In the genomic region with DNA sequence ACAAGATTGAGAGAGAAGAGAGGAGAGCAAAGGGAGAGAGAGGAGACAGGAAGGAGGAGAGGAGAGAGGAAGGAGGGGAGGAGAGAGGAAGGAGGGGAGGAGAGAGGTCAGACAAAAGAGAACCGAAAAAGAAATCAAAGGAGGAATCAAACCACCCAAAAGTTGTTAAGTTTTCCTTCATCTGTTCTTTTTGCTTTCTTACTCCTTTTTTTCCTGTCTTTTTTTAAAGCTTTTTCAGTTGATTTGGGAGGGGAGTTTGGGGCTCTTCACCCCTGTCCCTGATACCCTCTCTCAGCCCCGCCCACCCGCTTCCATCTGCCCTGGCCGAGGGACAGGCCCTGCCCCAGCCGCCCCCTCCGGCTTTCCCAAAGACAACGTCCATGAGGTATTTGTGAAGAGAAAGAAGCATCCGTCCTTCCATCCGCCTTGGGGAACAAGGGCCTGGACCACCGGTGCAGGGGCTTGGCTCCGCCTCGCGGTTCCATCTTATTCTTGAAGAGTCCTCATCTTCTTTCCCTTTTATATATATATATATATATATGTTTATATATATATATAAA, we compare ENCODE assay signal across 2 cellular contexts.
TF ChIP-seq lines count a peak whose summit lies in the region.

No MANE protein-coding gene starts in this region.

TF ChIP-seq in SK-N-SH, 30 proteins besides CTCF, POLR2A, EP300 and RAD21:
- TF ChIP-seq SMC3 (IDR thresholded peaks at IDR 0.05; ENCODE audit: low read depth, low read length): no peak
- TF ChIP-seq ELF1 (IDR thresholded peaks at IDR 0.05): no peak
- TF ChIP-seq, protein P1, sequence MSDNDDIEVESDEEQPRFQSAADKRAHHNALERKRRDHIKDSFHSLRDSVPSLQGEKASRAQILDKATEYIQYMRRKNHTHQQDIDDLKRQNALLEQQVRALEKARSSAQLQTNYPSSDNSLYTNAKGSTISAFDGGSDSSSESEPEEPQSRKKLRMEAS (IDR thresholded peaks at IDR 0.05; ENCODE audit: low read depth): no peak
- TF ChIP-seq, protein P2, sequence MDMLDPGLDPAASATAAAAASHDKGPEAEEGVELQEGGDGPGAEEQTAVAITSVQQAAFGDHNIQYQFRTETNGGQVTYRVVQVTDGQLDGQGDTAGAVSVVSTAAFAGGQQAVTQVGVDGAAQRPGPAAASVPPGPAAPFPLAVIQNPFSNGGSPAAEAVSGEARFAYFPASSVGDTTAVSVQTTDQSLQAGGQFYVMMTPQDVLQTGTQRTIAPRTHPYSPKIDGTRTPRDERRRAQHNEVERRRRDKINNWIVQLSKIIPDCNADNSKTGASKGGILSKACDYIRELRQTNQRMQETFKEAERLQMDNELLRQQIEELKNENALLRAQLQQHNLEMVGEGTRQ (IDR thresholded peaks at IDR 0.05; ENCODE audit: borderline replicate concordance, low read depth, low read length): no peak
- TF ChIP-seq, protein P3, sequence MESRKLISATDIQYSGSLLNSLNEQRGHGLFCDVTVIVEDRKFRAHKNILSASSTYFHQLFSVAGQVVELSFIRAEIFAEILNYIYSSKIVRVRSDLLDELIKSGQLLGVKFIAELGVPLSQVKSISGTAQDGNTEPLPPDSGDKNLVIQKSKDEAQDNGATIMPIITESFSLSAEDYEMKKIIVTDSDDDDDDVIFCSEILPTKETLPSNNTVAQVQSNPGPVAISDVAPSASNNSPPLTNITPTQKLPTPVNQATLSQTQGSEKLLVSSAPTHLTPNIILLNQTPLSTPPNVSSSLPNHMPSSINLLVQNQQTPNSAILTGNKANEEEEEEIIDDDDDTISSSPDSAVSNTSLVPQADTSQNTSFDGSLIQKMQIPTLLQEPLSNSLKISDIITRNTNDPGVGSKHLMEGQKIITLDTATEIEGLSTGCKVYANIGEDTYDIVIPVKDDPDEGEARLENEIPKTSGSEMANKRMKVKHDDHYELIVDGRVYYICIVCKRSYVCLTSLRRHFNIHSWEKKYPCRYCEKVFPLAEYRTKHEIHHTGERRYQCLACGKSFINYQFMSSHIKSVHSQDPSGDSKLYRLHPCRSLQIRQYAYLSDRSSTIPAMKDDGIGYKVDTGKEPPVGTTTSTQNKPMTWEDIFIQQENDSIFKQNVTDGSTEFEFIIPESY (IDR thresholded peaks at IDR 0.05; ENCODE audit: borderline replicate concordance, low read depth): no peak
- no peak for TF ChIP-seq YY1 (IDR thresholded peaks at IDR 0.05; ENCODE audit: low read depth)
- no peak for TF ChIP-seq MXI1 (IDR thresholded peaks at IDR 0.05; ENCODE audit: low read depth, low read length)
- no peak for TF ChIP-seq RXRA (IDR thresholded peaks at IDR 0.05; ENCODE audit: borderline replicate concordance, low read depth)

TF ChIP-seq in SK-N-SH treated with all-trans-retinoic acid at 6 μM for 48 hours, 23 proteins besides CTCF, POLR2A, EP300 and RAD21:
- no peak for TF ChIP-seq ZNF70 (CRISPR knock-in tag; IDR thresholded peaks at IDR 0.05)
- TF ChIP-seq ZC3H10 (CRISPR knock-in tag; IDR thresholded peaks at IDR 0.05): no peak
- TF ChIP-seq PPARA (CRISPR knock-in tag; IDR thresholded peaks at IDR 0.05; ENCODE audit: borderline replicate concordance): no peak
- TF ChIP-seq ZFP3 (CRISPR knock-in tag; IDR thresholded peaks at IDR 0.05): no peak
- TF ChIP-seq, protein P4, sequence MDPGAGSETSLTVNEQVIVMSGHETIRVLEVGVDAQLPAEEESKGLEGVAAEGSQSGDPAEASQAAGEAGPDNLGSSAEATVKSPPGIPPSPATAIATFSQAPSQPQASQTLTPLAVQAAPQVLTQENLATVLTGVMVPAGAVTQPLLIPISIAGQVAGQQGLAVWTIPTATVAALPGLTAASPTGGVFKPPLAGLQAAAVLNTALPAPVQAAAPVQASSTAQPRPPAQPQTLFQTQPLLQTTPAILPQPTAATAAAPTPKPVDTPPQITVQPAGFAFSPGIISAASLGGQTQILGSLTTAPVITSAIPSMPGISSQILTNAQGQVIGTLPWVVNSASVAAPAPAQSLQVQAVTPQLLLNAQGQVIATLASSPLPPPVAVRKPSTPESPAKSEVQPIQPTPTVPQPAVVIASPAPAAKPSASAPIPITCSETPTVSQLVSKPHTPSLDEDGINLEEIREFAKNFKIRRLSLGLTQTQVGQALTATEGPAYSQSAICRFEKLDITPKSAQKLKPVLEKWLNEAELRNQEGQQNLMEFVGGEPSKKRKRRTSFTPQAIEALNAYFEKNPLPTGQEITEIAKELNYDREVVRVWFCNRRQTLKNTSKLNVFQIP (CRISPR knock-in tag; IDR thresholded peaks at IDR 0.05; ENCODE audit: borderline replicate concordance, low read depth): no peak
- TF ChIP-seq, protein P5, sequence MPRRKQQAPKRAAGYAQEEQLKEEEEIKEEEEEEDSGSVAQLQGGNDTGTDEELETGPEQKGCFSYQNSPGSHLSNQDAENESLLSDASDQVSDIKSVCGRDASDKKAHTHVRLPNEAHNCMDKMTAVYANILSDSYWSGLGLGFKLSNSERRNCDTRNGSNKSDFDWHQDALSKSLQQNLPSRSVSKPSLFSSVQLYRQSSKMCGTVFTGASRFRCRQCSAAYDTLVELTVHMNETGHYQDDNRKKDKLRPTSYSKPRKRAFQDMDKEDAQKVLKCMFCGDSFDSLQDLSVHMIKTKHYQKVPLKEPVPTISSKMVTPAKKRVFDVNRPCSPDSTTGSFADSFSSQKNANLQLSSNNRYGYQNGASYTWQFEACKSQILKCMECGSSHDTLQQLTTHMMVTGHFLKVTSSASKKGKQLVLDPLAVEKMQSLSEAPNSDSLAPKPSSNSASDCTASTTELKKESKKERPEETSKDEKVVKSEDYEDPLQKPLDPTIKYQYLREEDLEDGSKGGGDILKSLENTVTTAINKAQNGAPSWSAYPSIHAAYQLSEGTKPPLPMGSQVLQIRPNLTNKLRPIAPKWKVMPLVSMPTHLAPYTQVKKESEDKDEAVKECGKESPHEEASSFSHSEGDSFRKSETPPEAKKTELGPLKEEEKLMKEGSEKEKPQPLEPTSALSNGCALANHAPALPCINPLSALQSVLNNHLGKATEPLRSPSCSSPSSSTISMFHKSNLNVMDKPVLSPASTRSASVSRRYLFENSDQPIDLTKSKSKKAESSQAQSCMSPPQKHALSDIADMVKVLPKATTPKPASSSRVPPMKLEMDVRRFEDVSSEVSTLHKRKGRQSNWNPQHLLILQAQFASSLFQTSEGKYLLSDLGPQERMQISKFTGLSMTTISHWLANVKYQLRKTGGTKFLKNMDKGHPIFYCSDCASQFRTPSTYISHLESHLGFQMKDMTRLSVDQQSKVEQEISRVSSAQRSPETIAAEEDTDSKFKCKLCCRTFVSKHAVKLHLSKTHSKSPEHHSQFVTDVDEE (CRISPR knock-in tag; IDR thresholded peaks at IDR 0.05): no peak
- TF ChIP-seq BACH2 (CRISPR knock-in tag; IDR thresholded peaks at IDR 0.05; ENCODE audit: borderline replicate concordance): no peak
- no peak for TF ChIP-seq GLIS3 (CRISPR knock-in tag; IDR thresholded peaks at IDR 0.05)
- TF ChIP-seq, protein P6, sequence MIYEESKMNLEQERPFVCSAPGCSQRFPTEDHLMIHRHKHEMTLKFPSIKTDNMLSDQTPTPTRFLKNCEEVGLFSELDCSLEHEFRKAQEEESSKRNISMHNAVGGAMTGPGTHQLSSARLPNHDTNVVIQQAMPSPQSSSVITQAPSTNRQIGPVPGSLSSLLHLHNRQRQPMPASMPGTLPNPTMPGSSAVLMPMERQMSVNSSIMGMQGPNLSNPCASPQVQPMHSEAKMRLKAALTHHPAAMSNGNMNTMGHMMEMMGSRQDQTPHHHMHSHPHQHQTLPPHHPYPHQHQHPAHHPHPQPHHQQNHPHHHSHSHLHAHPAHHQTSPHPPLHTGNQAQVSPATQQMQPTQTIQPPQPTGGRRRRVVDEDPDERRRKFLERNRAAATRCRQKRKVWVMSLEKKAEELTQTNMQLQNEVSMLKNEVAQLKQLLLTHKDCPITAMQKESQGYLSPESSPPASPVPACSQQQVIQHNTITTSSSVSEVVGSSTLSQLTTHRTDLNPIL (CRISPR knock-in tag; IDR thresholded peaks at IDR 0.05; ENCODE audit: low read depth): no peak
- no peak for TF ChIP-seq TCF4 (CRISPR knock-in tag; IDR thresholded peaks at IDR 0.05; ENCODE audit: borderline replicate concordance)
